In the genomic region with DNA sequence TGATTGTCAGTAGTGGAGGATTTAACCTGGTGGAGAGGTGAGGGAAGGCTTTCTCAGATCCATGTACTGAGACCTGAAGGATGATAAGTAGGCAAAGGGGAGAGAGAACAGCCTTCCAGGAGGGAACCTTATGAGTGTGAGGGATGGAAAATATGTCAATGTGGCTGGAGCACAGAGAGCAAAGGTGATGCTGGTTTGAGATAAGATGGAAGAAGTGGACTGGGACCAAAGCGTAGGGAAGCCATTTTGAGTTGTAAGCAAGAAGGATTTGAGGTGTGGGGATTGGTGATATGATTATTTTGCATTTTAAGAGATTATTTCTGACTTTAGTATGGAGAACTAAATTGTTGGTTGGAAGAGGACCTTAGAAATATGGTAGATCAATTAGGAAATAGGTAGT, we compare ENCODE assay signal across 23 cellular contexts. TPM values are rescaled to one million over a fixed set of nuclear protein-coding genes. Genes with fewer than 3 reads are reported as not detected.
"Had no signal": no experiment of that assay in that cellular context is flagged by ENCODE, and none has a peak within 500 bp of the region (broad histone marks: within the 10 kb centered on the region; RNA-seq: fewer than 3 reads in every experiment).

No MANE protein-coding gene starts in this region.

- H3K4me3 ChIP-seq: esophagus squamous epithelium, mucosa of descending colon, sigmoid colon, skin epidermis, testis, tibial nerve, upper lobe of right lung, vagina had no signal

- H3K27ac ChIP-seq: epithelial cell of prostate, esophagus squamous epithelium, sigmoid colon, skin epidermis, testis, tibial nerve, upper lobe of right lung, vagina had no signal

- H3K36me3 ChIP-seq: upper lobe of right lung had no signal

- H3K9me3 ChIP-seq: esophagus squamous epithelium, mucosa of descending colon, sigmoid colon, testis, tibial nerve, upper lobe of right lung, vagina had no signal

- DNase-seq: effector memory CD8-positive, alpha-beta T cell; esophagus squamous epithelium; foreskin fibroblast; mammary epithelial cell; mucosa of descending colon; naive thymus-derived CD8-positive, alpha-beta T cell; posterior cingulate gyrus; sigmoid colon; stimulated activated CD4-positive, alpha-beta T cell treated with anti-CD3 and anti-CD28 coated beads, Interleukin-2, amount 100 ng/mL, for 24 hours; stimulated activated CD4-positive, alpha-beta T cell treated with anti-CD3 and anti-CD28 coated beads, Interleukin-4, amount 100 ng/mL, for 4 hours; stimulated activated naive B cell treated with anti-CD40 and anti-IgM and Interleukin-4, amounts not matched to agents 10 μg/mL and 1 μg/mL and 100 μg/mL, for 72 hours; stimulated activated naive CD8-positive, alpha-beta T cell treated with anti-CD3 and anti-CD28 coated beads, Interleukin-15, amount 100 ng/mL, for 72 hours; testis; upper lobe of right lung had no signal

- ATAC-seq: effector memory CD8-positive, alpha-beta T cell; mucosa of descending colon; naive thymus-derived CD8-positive, alpha-beta T cell; stimulated activated naive B cell treated with anti-CD40 and anti-IgM and Interleukin-4, amounts not matched to agents 10 μg/mL and 1 μg/mL and 100 μg/mL, for 72 hours; stimulated activated naive CD8-positive, alpha-beta T cell treated with anti-CD3 and anti-CD28 coated beads, Interleukin-15, amount 100 ng/mL, for 72 hours; upper lobe of right lung had no signal

- H3K27me3 ChIP-seq: esophagus squamous epithelium, sigmoid colon, testis, tibial nerve, upper lobe of right lung, vagina had no signal

RNA-seq across cellular contexts. Expression of a gene that starts 57.2 kb away (rescaled TPM):
- total RNA-seq: esophagus squamous epithelium; kidney epithelial cell; mammary epithelial cell; mucosa of descending colon; naive thymus-derived CD8-positive, alpha-beta T cell; osteocyte; pulmonary artery endothelial cell; sigmoid colon; subcutaneous adipose tissue; tibial nerve; upper lobe of right lung; vagina had no signal
- polyA plus RNA-seq: mammary epithelial cell; naive thymus-derived CD8-positive, alpha-beta T cell; neural cell; sigmoid colon had no signal
